Comparison of ENCODE assay signal across 1 cellular context in the genomic region with DNA sequence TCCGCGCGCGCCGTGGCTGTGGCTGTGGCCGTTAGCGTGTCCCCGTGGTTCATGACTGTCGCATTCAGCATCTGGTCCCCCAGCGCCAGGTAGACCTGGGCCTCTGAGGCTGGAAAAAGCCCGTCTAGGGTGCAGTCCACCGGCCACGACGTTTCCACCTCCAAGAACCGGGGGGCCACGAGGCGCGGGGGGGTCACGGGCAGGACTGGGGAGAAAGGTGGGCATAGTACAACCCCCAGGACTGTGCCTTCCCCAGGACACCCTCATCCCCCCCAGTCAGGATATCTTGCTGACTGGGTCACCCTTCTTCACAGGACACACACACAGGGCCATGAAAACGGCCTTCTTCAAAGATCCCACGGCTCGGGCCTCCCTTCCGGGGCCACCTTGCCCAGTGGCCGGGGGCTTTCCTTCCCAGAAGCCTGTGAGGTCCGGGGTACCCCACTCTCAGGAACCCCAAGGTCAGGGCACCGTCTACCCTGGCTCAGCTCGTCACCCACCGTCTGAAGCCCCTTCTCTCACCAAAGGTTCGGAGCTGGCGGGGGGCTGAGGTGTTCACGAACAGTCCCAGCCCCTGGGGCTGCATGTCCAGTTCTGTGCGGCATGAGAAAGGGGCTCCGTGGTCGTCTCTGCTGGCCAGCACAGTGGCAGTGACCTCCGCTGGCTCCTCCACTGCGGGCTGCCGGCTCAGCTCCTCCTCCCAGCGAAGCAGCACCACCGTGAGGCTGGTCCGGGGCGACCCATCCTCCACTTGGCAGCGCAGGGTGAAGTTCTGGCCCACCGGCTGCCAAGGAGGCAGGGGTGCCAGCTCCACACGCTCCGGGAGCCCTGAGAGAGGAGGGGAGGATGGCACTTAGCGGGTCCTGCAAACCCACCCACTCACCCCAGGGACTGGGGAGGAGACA.
TF ChIP-seq lines count a peak whose summit lies in the region.

No MANE protein-coding gene starts in this region.

TF ChIP-seq in HepG2, 621 proteins besides CTCF, POLR2A, EP300 and RAD21 (continued from another document):
- TF ChIP-seq NAIF1 (CRISPR knock-in tag; IDR thresholded peaks at IDR 0.05; ENCODE audit: borderline replicate concordance) (no peak), REL (CRISPR knock-in tag; conservative IDR thresholded peaks at IDR 0.05) (no peak), RCOR2 (CRISPR knock-in tag; IDR thresholded peaks at IDR 0.05) (no peak), SALL1 (CRISPR knock-in tag; IDR thresholded peaks at IDR 0.05) (peak; percentile 6; the same call in 1 of the 2 replicates), STAG1 (CRISPR knock-in tag; IDR thresholded peaks at IDR 0.05) (peak; percentile 51), PITX1 (CRISPR knock-in tag; IDR thresholded peaks at IDR 0.05) (peak; percentile 56), IRF2 (CRISPR knock-in tag; IDR thresholded peaks at IDR 0.05) (peak; percentile 59; the same call in 1 of the 2 replicates), ZC3H13 (CRISPR knock-in tag; IDR thresholded peaks at IDR 0.05) (peak; percentile 34), ZNF777 (CRISPR knock-in tag; IDR thresholded peaks at IDR 0.05) (peak; percentile 89), EED (CRISPR knock-in tag; IDR thresholded peaks at IDR 0.05) (0 out of 2 replicates have a peak, but pooled peaks have one; percentile 8), ZNF724P (CRISPR knock-in tag; IDR thresholded peaks at IDR 0.05; ENCODE audit: borderline replicate concordance) (no peak), NONO (IDR thresholded peaks at IDR 0.05) (no peak), NONO (CRISPR knock-in tag; conservative IDR thresholded peaks at IDR 0.05) (peak; percentile 36; the same call in 1 of the 2 replicates), HNRNPL (IDR thresholded peaks at IDR 0.05; ENCODE audit: low read depth, low read length) (peak; percentile 97), ZNF296 (CRISPR knock-in tag; conservative IDR thresholded peaks at IDR 0.05) (0 out of 2 replicates have a peak, but pooled peaks have one; percentile 37), ZFY (CRISPR knock-in tag; IDR thresholded peaks at IDR 0.05) (no peak), RXRB (CRISPR knock-in tag; IDR thresholded peaks at IDR 0.05; ENCODE audit: borderline replicate concordance) (0 out of 2 replicates have a peak, but pooled peaks have one; percentile 51), ZNF546 (CRISPR knock-in tag; conservative IDR thresholded peaks at IDR 0.05) (no peak), IKZF4 (CRISPR knock-in tag; IDR thresholded peaks at IDR 0.05; ENCODE audit: borderline replicate concordance, low read depth, not compliant biosample characterization) (peak; percentile 7), ZMYM2 (CRISPR knock-in tag; IDR thresholded peaks at IDR 0.05) (peak; percentile 73; the same call in 1 of the 2 replicates), MTA3 (CRISPR knock-in tag; IDR thresholded peaks at IDR 0.05) (no peak)
- TF ChIP-seq, protein P1, sequence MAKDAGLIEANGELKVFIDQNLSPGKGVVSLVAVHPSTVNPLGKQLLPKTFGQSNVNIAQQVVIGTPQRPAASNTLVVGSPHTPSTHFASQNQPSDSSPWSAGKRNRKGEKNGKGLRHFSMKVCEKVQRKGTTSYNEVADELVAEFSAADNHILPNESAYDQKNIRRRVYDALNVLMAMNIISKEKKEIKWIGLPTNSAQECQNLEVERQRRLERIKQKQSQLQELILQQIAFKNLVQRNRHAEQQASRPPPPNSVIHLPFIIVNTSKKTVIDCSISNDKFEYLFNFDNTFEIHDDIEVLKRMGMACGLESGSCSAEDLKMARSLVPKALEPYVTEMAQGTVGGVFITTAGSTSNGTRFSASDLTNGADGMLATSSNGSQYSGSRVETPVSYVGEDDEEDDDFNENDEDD (CRISPR knock-in tag; IDR thresholded peaks at IDR 0.05; ENCODE audit: borderline replicate concordance), result no peak
- TF ChIP-seq, protein P2, sequence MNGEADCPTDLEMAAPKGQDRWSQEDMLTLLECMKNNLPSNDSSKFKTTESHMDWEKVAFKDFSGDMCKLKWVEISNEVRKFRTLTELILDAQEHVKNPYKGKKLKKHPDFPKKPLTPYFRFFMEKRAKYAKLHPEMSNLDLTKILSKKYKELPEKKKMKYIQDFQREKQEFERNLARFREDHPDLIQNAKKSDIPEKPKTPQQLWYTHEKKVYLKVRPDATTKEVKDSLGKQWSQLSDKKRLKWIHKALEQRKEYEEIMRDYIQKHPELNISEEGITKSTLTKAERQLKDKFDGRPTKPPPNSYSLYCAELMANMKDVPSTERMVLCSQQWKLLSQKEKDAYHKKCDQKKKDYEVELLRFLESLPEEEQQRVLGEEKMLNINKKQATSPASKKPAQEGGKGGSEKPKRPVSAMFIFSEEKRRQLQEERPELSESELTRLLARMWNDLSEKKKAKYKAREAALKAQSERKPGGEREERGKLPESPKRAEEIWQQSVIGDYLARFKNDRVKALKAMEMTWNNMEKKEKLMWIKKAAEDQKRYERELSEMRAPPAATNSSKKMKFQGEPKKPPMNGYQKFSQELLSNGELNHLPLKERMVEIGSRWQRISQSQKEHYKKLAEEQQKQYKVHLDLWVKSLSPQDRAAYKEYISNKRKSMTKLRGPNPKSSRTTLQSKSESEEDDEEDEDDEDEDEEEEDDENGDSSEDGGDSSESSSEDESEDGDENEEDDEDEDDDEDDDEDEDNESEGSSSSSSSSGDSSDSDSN (CRISPR knock-in tag; IDR thresholded peaks at IDR 0.05), result peak; percentile 41
- TF ChIP-seq, protein P3, sequence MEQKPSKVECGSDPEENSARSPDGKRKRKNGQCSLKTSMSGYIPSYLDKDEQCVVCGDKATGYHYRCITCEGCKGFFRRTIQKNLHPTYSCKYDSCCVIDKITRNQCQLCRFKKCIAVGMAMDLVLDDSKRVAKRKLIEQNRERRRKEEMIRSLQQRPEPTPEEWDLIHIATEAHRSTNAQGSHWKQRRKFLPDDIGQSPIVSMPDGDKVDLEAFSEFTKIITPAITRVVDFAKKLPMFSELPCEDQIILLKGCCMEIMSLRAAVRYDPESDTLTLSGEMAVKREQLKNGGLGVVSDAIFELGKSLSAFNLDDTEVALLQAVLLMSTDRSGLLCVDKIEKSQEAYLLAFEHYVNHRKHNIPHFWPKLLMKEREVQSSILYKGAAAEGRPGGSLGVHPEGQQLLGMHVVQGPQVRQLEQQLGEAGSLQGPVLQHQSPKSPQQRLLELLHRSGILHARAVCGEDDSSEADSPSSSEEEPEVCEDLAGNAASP (CRISPR knock-in tag; IDR thresholded peaks at IDR 0.05; ENCODE audit: borderline replicate concordance), result 0 out of 2 replicates have a peak, but pooled peaks have one; percentile 23
- TF ChIP-seq, protein P4, sequence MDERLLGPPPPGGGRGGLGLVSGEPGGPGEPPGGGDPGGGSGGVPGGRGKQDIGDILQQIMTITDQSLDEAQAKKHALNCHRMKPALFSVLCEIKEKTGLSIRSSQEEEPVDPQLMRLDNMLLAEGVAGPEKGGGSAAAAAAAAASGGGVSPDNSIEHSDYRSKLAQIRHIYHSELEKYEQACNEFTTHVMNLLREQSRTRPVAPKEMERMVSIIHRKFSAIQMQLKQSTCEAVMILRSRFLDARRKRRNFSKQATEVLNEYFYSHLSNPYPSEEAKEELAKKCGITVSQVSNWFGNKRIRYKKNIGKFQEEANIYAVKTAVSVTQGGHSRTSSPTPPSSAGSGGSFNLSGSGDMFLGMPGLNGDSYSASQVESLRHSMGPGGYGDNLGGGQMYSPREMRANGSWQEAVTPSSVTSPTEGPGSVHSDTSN (CRISPR knock-in tag; IDR thresholded peaks at IDR 0.05), result no peak
